In the genomic region with DNA sequence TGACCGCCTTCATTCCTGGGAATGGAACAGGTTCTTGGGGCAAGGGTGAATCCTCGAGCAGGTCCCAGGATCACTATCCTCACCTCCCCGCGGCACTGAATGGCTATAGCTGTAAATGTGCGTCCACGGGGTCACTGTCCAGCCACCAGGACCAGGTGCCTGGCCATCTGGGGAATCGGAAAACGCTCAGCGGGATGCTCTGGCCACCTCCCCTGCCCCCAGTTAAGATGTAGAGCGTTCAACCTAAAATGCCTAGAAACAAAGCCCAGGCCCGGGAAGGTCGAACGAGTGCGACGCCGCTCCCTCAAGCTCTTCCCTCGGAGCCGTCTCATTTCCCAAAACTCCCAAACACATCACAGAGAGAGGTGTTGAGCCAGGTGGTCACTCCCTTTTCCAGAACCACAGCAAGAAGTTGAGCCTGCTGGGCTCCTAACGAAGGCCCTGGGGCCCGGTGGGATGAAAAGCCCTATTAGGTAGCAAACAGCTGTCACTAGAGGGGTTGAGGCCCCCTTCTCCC, we compare ENCODE assay signal across 8 cellular contexts. TPM values are rescaled to one million over a fixed set of nuclear protein-coding genes. Genes with fewer than 3 reads are reported as not detected.
DNase-seq lines count a peak whose midpoint lies in the region; ATAC-seq and TF ChIP-seq lines count a peak whose summit lies in the region.

No MANE protein-coding gene starts in this region.

- H3K36me3 ChIP-seq in DOHH2 (ENCODE audit: control insufficient read depth, low read length) (peaks cover 50% of the 10 kb centered on the region), parathyroid adenoma (ENCODE audit: control insufficient read depth, insufficient read depth, low read length) (no peaks in the 10 kb centered on the region)

- no peak for TF ChIP-seq CTCF in DOHH2 (IDR thresholded peaks at IDR 0.05; ENCODE audit: low read depth, low read length, poor library complexity, severe bottlenecking)
- no peak for TF ChIP-seq CTCF in VCaP (conservative IDR thresholded peaks at IDR 0.05)
- no peak for TF ChIP-seq CTCF in fibroblast of villous mesenchyme (IDR thresholded peaks at IDR 0.05; ENCODE audit: insufficient read depth, low read depth, low read length)
- TF ChIP-seq CTCF in parathyroid adenoma (IDR thresholded peaks at IDR 0.05) = no peak

- H2AFZ ChIP-seq in parathyroid adenoma = peak overlapping the region; percentile 84

- ATAC-seq in GM19023 (IDR thresholded peaks at IDR 0.05; ENCODE audit: unreplicated experiment) = no peak

- peak overlapping the region; percentile 78 for H3K4me3 ChIP-seq in DOHH2 (ENCODE audit: low read length)
- H3K4me3 ChIP-seq in fibroblast of villous mesenchyme (ENCODE audit: low read depth, low read length) = peak overlapping the region; percentile 82
- H3K4me3 ChIP-seq in parathyroid adenoma (ENCODE audit: low read depth, low read length) = peak overlapping the region; percentile 83

- H3K27me3 ChIP-seq in DOHH2 (ENCODE audit: control insufficient read depth, low read length) (no peaks in the 10 kb centered on the region), parathyroid adenoma (ENCODE audit: control insufficient read depth, insufficient read depth, low read length) (no peaks in the 10 kb centered on the region)

- peak overlapping the region; percentile 62 for H3K9ac ChIP-seq in parathyroid adenoma

- no peak for DNase-seq in fibroblast of villous mesenchyme (ENCODE audit: low read depth)
- no peak for DNase-seq in A172 (ENCODE audit: low spot score)
- no peak for DNase-seq in OCI-M2 (lab: John Stamatoyannopoulos, UW; ENCODE audit: unreplicated experiment)
- no peak for DNase-seq in NCI-H2227 treated with DMSO at 0.1 percent for 48 hours (lab: John Stamatoyannopoulos, UW)

- H3K27ac ChIP-seq in DOHH2 (ENCODE audit: low read depth, low read length) (peak overlapping the region; percentile 98), VCaP (peak overlapping the region; percentile 86), parathyroid adenoma (peak overlapping the region; percentile 81)

- peaks cover 62% of the 10 kb centered on the region for H3K4me1 ChIP-seq in DOHH2 (ENCODE audit: control insufficient read depth, low read length)
- peaks cover 18% of the 10 kb centered on the region for H3K4me1 ChIP-seq in parathyroid adenoma

- H3K9me3 ChIP-seq in DOHH2 (ENCODE audit: control insufficient read depth, insufficient read depth, low read length) (no peaks in the 10 kb centered on the region), parathyroid adenoma (ENCODE audit: control insufficient read depth, low read length) (no peaks in the 10 kb centered on the region)

- peaks cover 18% of the 10 kb centered on the region for H3F3A ChIP-seq in DOHH2 (ENCODE audit: control insufficient read depth, insufficient read depth)

- H3K4me2 ChIP-seq in DOHH2 (ENCODE audit: low read length) (peak overlapping the region; percentile 96), parathyroid adenoma (ENCODE audit: low read length) (peak overlapping the region; percentile 75)

- H3K9me2 ChIP-seq in DOHH2 (replicated peaks; ENCODE audit: control insufficient read depth, low read length) = no peaks in the 10 kb centered on the region

- H4K20me1 ChIP-seq in DOHH2 (ENCODE audit: control insufficient read depth, insufficient read depth, low read depth, low read length) = peaks cover 13% of the 10 kb centered on the region

- H3K79me2 ChIP-seq in DOHH2 (ENCODE audit: control insufficient read depth, low read length) = peaks cover 85% of the 10 kb centered on the region
- H3K79me2 ChIP-seq in parathyroid adenoma = peaks cover 51% of the 10 kb centered on the region

RNA-seq across cellular contexts. Expression of a gene that starts 0.8 kb away (rescaled TPM):
- total RNA-seq in fibroblast of villous mesenchyme = 20.3 and 22.5 TPM in 2 replicates
- 15.4 and 22.2 TPM in 2 replicates for total RNA-seq in A172 (2014; rRNA removed; shearing (Covaris generic))

RNA-seq across cellular contexts. Expression of a gene that starts 17.5 kb away (rescaled TPM):
- total RNA-seq in fibroblast of villous mesenchyme = 9.5 and 15.5 TPM in 2 replicates
- 13.5 and 19.8 TPM in 2 replicates for total RNA-seq in A172 (2014; rRNA removed; shearing (Covaris generic))

RNA-seq across cellular contexts. Expression of a gene that starts 25.6 kb away (rescaled TPM):
- total RNA-seq in fibroblast of villous mesenchyme = 3.5 and 4.5 TPM in 2 replicates
- total RNA-seq in A172 (2014; rRNA removed; shearing (Covaris generic)) = 12.3 and 12.6 TPM in 2 replicates

RNA-seq across cellular contexts. Expression of a gene that starts 28.0 kb away (rescaled TPM):
- 5.2 and 5.8 TPM in 2 replicates for total RNA-seq in fibroblast of villous mesenchyme
- total RNA-seq in A172 (2014; rRNA removed; shearing (Covaris generic)) = 8.0 and 8.9 TPM in 2 replicates

RNA-seq across cellular contexts. Expression of a gene that starts 39.5 kb away (rescaled TPM):
- 0.32 and 0.43 TPM in 2 replicates for total RNA-seq in fibroblast of villous mesenchyme
- 0.17 and 2.7 TPM in 2 replicates for total RNA-seq in A172 (2014; rRNA removed; shearing (Covaris generic))
